ENCODE assay signal across 17 cellular contexts in the genomic region with DNA sequence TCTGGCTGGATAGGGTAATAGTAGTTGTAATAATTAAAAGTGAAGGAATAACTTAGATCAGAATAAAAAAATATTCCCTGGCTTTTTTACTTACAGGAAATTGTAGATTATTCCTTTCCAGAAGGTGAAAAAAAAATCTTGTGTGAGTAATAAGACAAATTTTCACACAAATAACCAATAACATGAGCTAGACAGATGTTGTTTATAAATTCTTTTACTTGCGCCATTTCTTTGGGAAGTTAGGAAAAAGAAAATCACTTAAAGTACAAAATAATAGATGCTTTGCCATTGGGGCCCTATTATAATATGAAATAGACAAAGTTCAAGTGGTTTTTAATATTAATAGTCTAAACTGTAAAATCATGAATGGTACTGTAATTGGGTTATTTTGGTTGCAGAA.
DNase-seq lines count a peak whose midpoint lies in the region; ATAC-seq lines count a peak whose summit lies in the region.
"Had no signal": no experiment of that assay in that cellular context is flagged by ENCODE, and none has a peak within 500 bp of the region (broad histone marks: within the 10 kb centered on the region; RNA-seq: fewer than 3 reads in every experiment).

No MANE protein-coding gene starts in this region.

- H3K4me2 ChIP-seq in skeletal muscle satellite cell (ENCODE audit: low read length): no peak overlapping the region

- no peak overlapping the region for H3K4me3 Mint-ChIP-seq in activated T-cell treated with anti-CD3 and anti-CD28 coated beads, Interleukin-2, amount 50 U/mL, for 24 hours
- H3K4me3 Mint-ChIP-seq: activated B cell treated with CpG ODN at 0.5 μM for 24 hours; activated naive CD8-positive, alpha-beta T cell; memory B cell had no signal

- no peaks in the 10 kb centered on the region for H3K9me3 Mint-ChIP-seq in activated T-cell treated with anti-CD3 and anti-CD28 coated beads, Interleukin-2, amount 50 U/mL, for 24 hours
- H3K9me3 Mint-ChIP-seq: activated B cell treated with CpG ODN at 0.5 μM for 24 hours; activated T-helper 2 cell treated with anti-CD3 and anti-CD28 coated beads, Interferon-gamma antibody, Interleukin-2, Interleukin-4, amounts not matched to agents 10 μg/mL and 5 μg/mL and 100 μg/mL, durations not matched to agents 14 hours and 24 hours and 36 hours; memory B cell had no signal

- ATAC-seq in HG02938 (IDR thresholded peaks at IDR 0.05; ENCODE audit: unreplicated experiment): no peak
- no peak for ATAC-seq in HG02623 (IDR thresholded peaks at IDR 0.05; ENCODE audit: unreplicated experiment)

- H3K27ac Mint-ChIP-seq in activated T-cell treated with anti-CD3 and anti-CD28 coated beads, Interleukin-2, amount 50 U/mL, for 24 hours: no peak overlapping the region
- H3K27ac Mint-ChIP-seq: activated B cell treated with CpG ODN at 0.5 μM for 24 hours; activated naive CD8-positive, alpha-beta T cell; memory B cell had no signal

- H3K9me3 ChIP-seq in SK-N-MC (ENCODE audit: low read depth, low read length): no peaks in the 10 kb centered on the region; the same call in 1 of the 2 replicates
- H3K9me3 ChIP-seq in skeletal muscle satellite cell (replicated peaks; ENCODE audit: low read length): no peaks in the 10 kb centered on the region
- H3K9me3 ChIP-seq: psoas muscle had no signal

- peaks cover 3% of the 10 kb centered on the region for H3K27me3 Mint-ChIP-seq in activated T-cell treated with anti-CD3 and anti-CD28 coated beads, Interleukin-2, amount 50 U/mL, for 24 hours
- H3K27me3 Mint-ChIP-seq: activated B cell treated with CpG ODN at 0.5 μM for 24 hours; activated naive CD8-positive, alpha-beta T cell; memory B cell had no signal

- peak; percentile 19 for DNase-seq in AG20443 (ENCODE audit: low spot score)
- no peak for DNase-seq in SK-N-MC (ENCODE audit: low read depth, low spot score)
- DNase-seq in fibroblast of peridontal ligament (ENCODE audit: extremely low read depth): peak; percentile 50
- no peak for DNase-seq in RPMI8226
- DNase-seq in activated T-cell treated with anti-CD3 and anti-CD28 coated beads, Interleukin-2, amount 50 U/mL, for 24 hours: no peak
- DNase-seq: activated B cell treated with CpG ODN at 0.5 μM for 24 hours, dorsolateral prefrontal cortex, NCI-H2081, NCI-H345, NCI-H82, psoas muscle had no signal

- H3K9ac ChIP-seq in SK-N-MC (ENCODE audit: insufficient read length) (peak overlapping the region; percentile 27), skeletal muscle satellite cell (ENCODE audit: low read depth, low read length) (peak overlapping the region; percentile 22)

- peak overlapping the region; percentile 90 for H3K27ac ChIP-seq in SK-N-MC
- H3K27ac ChIP-seq: dorsolateral prefrontal cortex, psoas muscle had no signal

- H3K36me3 Mint-ChIP-seq in activated T-cell treated with anti-CD3 and anti-CD28 coated beads, Interleukin-2, amount 50 U/mL, for 24 hours (ENCODE audit: low read depth): no peaks in the 10 kb centered on the region
- H3K36me3 Mint-ChIP-seq: activated naive CD8-positive, alpha-beta T cell; memory B cell had no signal

- peak overlapping the region; percentile 19; the same call in 1 of the 2 replicates for H3K4me3 ChIP-seq in SK-N-MC
- no peak overlapping the region for H3K4me3 ChIP-seq in skeletal muscle satellite cell (ENCODE audit: low read length)
- H3K4me3 ChIP-seq: dorsolateral prefrontal cortex, psoas muscle had no signal

- no peaks in the 10 kb centered on the region for H3K27me3 ChIP-seq in skeletal muscle satellite cell (ENCODE audit: control insufficient read depth, insufficient read depth, low read length)
- H3K27me3 ChIP-seq: dorsolateral prefrontal cortex had no signal

- H3K36me3 ChIP-seq in SK-N-MC (ENCODE audit: insufficient read depth, low read length) (no peaks in the 10 kb centered on the region), skeletal muscle satellite cell (ENCODE audit: insufficient read depth, low read length) (no peaks in the 10 kb centered on the region)

- H3K4me1 Mint-ChIP-seq in activated T-cell treated with anti-CD3 and anti-CD28 coated beads, Interleukin-2, amount 50 U/mL, for 24 hours (ENCODE audit: low read depth): peaks cover 14% of the 10 kb centered on the region

- H3K4me1 ChIP-seq in skeletal muscle satellite cell (ENCODE audit: control insufficient read depth, insufficient read depth, low read length): peaks cover 27% of the 10 kb centered on the region
- H3K4me1 ChIP-seq: psoas muscle had no signal

Comparison
In these comparisons a context has a peak if more than half of its experiments do, and no peak if none do; other contexts are left out.
1. DNase-seq: peak in AG20443 (single experiment) and fibroblast of peridontal ligament (single experiment); none in SK-N-MC (single experiment), RPMI8226 (single experiment) and activated T-cell treated with anti-CD3 and anti-CD28 coated beads, Interleukin-2, amount 50 U/mL, for 24 hours (single experiment).